ENCODE assay signal across 15 cellular contexts in genomic region chr15:64915518-64916227, GRCh38.
"Had no signal": no experiment of that assay in that cellular context is flagged by ENCODE, and none has a peak within 500 bp of the region (broad histone marks: within the 10 kb centered on the region; RNA-seq: fewer than 3 reads in every experiment).

No MANE protein-coding gene starts in this region.

- H3K9me3 Mint-ChIP-seq: activated naive CD8-positive, alpha-beta T cell treated with anti-CD3 and anti-CD28 coated beads, Interleukin-2, amount 50 U/mL, for 24 hours; naive thymus-derived CD4-positive, alpha-beta T cell; T-helper 2 cell treated with Interferon-gamma antibody and Interleukin-4, amounts not matched to agents 5 μg/mL and 100 μg/mL, for 36 hours had no signal

- H3K27ac ChIP-seq: ascending aorta, heart left ventricle, lower lobe of right lung, tibial artery had no signal

- H3K27ac Mint-ChIP-seq: activated naive CD8-positive, alpha-beta T cell treated with anti-CD3 and anti-CD28 coated beads, Interleukin-2, amount 50 U/mL, for 24 hours; T-helper 2 cell treated with Interferon-gamma antibody and Interleukin-4, amounts not matched to agents 5 μg/mL and 100 μg/mL, for 36 hours had no signal

- FAIRE-seq: colon, frontal cortex, small intestine had no signal

- H3K9me3 ChIP-seq: ascending aorta, heart left ventricle, lower lobe of right lung, tibial artery had no signal

- H3K27me3 ChIP-seq: ascending aorta, heart left ventricle, tibial artery had no signal

- ATAC-seq: activated naive CD8-positive, alpha-beta T cell treated with anti-CD3 and anti-CD28 coated beads, Interleukin-2, amount 50 U/mL, for 24 hours; heart left ventricle; lower lobe of right lung; naive thymus-derived CD4-positive, alpha-beta T cell; right cardiac atrium had no signal

- H3K36me3 Mint-ChIP-seq: naive thymus-derived CD4-positive, alpha-beta T cell had no signal

- DNase-seq: activated CD4-positive, alpha-beta T cell treated with anti-CD3 and anti-CD28 coated beads for 1 hour; activated CD4-positive, alpha-beta T cell treated with anti-CD3 and anti-CD28 coated beads, Interleukin-2, amount 50 U/mL, for 48 hours; activated naive CD8-positive, alpha-beta T cell treated with anti-CD3 and anti-CD28 coated beads, Interleukin-2, amount 50 U/mL, for 24 hours; activated T-cell treated with anti-CD3 and anti-CD28 coated beads, Interleukin-2, amount 50 U/mL, for 48 hours; heart left ventricle; kidney glomerular epithelial cell; lower lobe of right lung; naive thymus-derived CD4-positive, alpha-beta T cell; right cardiac atrium; small intestine had no signal

- H3K4me3 ChIP-seq: ascending aorta, heart left ventricle, lower lobe of right lung, tibial artery had no signal

- H3K4me3 Mint-ChIP-seq: activated naive CD8-positive, alpha-beta T cell treated with anti-CD3 and anti-CD28 coated beads, Interleukin-2, amount 50 U/mL, for 24 hours; naive thymus-derived CD4-positive, alpha-beta T cell; T-helper 2 cell treated with Interferon-gamma antibody and Interleukin-4, amounts not matched to agents 5 μg/mL and 100 μg/mL, for 36 hours had no signal

- H3K36me3 ChIP-seq: ascending aorta, heart left ventricle, lower lobe of right lung, tibial artery had no signal
